Comparison of ENCODE assay signal across 1 cellular context in genomic region chr6:116139917-116140316, GRCh38.
TF ChIP-seq lines count a peak whose summit lies in the region.

No MANE protein-coding gene starts in this region.

TF ChIP-seq in HCT116, 20 proteins besides CTCF, POLR2A, EP300 and RAD21 (continued from another document):
- TF ChIP-seq, protein P1, sequence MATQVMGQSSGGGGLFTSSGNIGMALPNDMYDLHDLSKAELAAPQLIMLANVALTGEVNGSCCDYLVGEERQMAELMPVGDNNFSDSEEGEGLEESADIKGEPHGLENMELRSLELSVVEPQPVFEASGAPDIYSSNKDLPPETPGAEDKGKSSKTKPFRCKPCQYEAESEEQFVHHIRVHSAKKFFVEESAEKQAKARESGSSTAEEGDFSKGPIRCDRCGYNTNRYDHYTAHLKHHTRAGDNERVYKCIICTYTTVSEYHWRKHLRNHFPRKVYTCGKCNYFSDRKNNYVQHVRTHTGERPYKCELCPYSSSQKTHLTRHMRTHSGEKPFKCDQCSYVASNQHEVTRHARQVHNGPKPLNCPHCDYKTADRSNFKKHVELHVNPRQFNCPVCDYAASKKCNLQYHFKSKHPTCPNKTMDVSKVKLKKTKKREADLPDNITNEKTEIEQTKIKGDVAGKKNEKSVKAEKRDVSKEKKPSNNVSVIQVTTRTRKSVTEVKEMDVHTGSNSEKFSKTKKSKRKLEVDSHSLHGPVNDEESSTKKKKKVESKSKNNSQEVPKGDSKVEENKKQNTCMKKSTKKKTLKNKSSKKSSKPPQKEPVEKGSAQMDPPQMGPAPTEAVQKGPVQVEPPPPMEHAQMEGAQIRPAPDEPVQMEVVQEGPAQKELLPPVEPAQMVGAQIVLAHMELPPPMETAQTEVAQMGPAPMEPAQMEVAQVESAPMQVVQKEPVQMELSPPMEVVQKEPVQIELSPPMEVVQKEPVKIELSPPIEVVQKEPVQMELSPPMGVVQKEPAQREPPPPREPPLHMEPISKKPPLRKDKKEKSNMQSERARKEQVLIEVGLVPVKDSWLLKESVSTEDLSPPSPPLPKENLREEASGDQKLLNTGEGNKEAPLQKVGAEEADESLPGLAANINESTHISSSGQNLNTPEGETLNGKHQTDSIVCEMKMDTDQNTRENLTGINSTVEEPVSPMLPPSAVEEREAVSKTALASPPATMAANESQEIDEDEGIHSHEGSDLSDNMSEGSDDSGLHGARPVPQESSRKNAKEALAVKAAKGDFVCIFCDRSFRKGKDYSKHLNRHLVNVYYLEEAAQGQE (IDR thresholded peaks at IDR 0.05; ENCODE audit: low read depth): no peak
